ENCODE assay signal across 23 cellular contexts in genomic region chr2:229160984-229161383, GRCh38.
"Had no signal": no experiment of that assay in that cellular context is flagged by ENCODE, and none has a peak within 500 bp of the region (broad histone marks: within the 10 kb centered on the region; RNA-seq: fewer than 3 reads in every experiment).

No MANE protein-coding gene starts in this region.

- H3K27ac Mint-ChIP-seq: activated CD8-positive, alpha-beta T cell treated with anti-CD3 and anti-CD28 coated beads, Interleukin-2, amount 10 ng/mL, durations not matched to agents 7 days and 5 days; activated naive CD8-positive, alpha-beta T cell treated with anti-CD3 and anti-CD28 coated beads, Interleukin-2, amount 10 ng/mL, durations not matched to agents 7 days and 5 days had no signal

- H3K4me1 Mint-ChIP-seq: activated naive CD8-positive, alpha-beta T cell treated with anti-CD3 and anti-CD28 coated beads, Interleukin-2, amount 10 ng/mL, durations not matched to agents 7 days and 5 days had no signal

- H3K9me3 ChIP-seq: adrenal gland, SK-N-SH had no signal

- H3K27me3 ChIP-seq: adrenal gland, SJCRH30 had no signal

- H3K4me3 ChIP-seq: adrenal gland, PC-9, SJCRH30 had no signal

- H3K27me3 Mint-ChIP-seq: activated naive CD8-positive, alpha-beta T cell treated with anti-CD3 and anti-CD28 coated beads, Interleukin-2, amount 10 ng/mL, durations not matched to agents 7 days and 5 days had no signal

- H3K27ac ChIP-seq: adrenal gland, KMS-11, PC-9, SJCRH30, VCaP had no signal

- H3K9ac ChIP-seq: KMS-11, SK-N-SH had no signal

- DNase-seq: activated CD4-positive, alpha-beta T cell treated with anti-CD3 and anti-CD28 coated beads for 4 hours; activated CD4-positive, alpha-beta T cell treated with anti-CD3 and anti-CD28 coated beads, Interleukin-2, amount 50 U/mL, for 4 hours; activated CD8-positive, alpha-beta memory T cell treated with anti-CD3 and anti-CD28 coated beads, Interleukin-2, amount 50 U/mL, for 48 hours; activated CD8-positive, alpha-beta T cell treated with anti-CD3 and anti-CD28 coated beads, Interleukin-2, amount 10 ng/mL, durations not matched to agents 7 days and 5 days; activated naive CD4-positive, alpha-beta T cell treated with anti-CD3 and anti-CD28 coated beads, Interleukin-2, amount 50 U/mL, for 16 hours; activated naive CD8-positive, alpha-beta T cell treated with anti-CD3 and anti-CD28 coated beads, Interleukin-2, amount 10 ng/mL, durations not matched to agents 7 days and 5 days; activated T-cell treated with anti-CD3 and anti-CD28 coated beads, Interleukin-2, amount 50 U/mL, for 1 hour; adrenal gland; anterior cingulate cortex; central memory CD4-positive, alpha-beta T cell; NCI-H1092; NCI-H1417; NCI-H1930; NCI-H2171; NCI-H2227 treated with DMSO at 0.1 percent for 48 hours; NCI-H446 treated with DMSO at 0.1 percent for 48 hours; NCI-H524 treated with DMSO at 0.1 percent for 48 hours; PC-9; SJCRH30; SK-N-SH; T-helper 1 cell had no signal

- H3K4me3 Mint-ChIP-seq: activated CD8-positive, alpha-beta T cell treated with anti-CD3 and anti-CD28 coated beads, Interleukin-2, amount 10 ng/mL, durations not matched to agents 7 days and 5 days; activated naive CD8-positive, alpha-beta T cell treated with anti-CD3 and anti-CD28 coated beads, Interleukin-2, amount 10 ng/mL, durations not matched to agents 7 days and 5 days had no signal

- ATAC-seq: activated CD8-positive, alpha-beta T cell treated with anti-CD3 and anti-CD28 coated beads, Interleukin-2, amount 10 ng/mL, durations not matched to agents 7 days and 5 days had no signal

- H3K36me3 Mint-ChIP-seq: activated naive CD8-positive, alpha-beta T cell treated with anti-CD3 and anti-CD28 coated beads, Interleukin-2, amount 10 ng/mL, durations not matched to agents 7 days and 5 days had no signal

- H3K36me3 ChIP-seq: adrenal gland, SJCRH30 had no signal
